8 cellular contexts compared by ENCODE assay signal in the genomic region with DNA sequence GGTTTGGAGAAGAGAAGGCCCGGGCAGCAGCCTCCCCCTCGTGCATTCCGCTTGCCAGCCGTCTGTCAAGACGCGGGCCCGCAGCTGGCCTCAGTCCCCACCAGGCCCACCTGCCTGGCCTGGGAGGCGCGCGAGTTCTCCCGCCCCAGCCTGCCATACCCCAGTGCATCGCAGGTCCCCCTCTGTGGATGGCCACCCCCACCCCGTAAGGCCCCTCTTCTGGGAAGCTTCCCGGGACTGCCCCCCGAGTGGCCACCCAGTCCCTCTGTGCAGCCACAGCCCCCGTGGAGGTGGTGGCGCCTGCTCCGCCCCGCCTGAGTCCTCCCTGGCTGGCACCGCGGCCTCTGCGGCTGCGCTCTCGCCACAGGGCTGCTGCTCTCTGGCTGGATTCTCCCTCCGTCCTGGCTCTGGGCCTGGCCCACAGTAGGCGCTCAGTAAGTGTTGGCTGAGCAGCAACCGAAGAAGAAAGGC.
A peak's percentile ranks its signal among the peaks of the same experiment; 100 is the strongest.
DNase-seq lines count a peak whose midpoint lies in the region; ATAC-seq and TF ChIP-seq lines count a peak whose summit lies in the region.

No MANE protein-coding gene starts in this region.

- intact Hi-C loops in stomach (cut with DNase I; ENCODE audit: low total_unique reads), result no loop called here

- H3K9me3 ChIP-seq in iPS-18c (ENCODE audit: control insufficient read depth, insufficient read depth, low read length), result peaks cover 2% of the 10 kb centered on the region
- no peaks in the 10 kb centered on the region for H3K9me3 ChIP-seq in stomach

- no peaks in the 10 kb centered on the region for H3K36me3 ChIP-seq in stomach

- H3K27me3 ChIP-seq in stomach, result peaks cover 0 to 39% (median 0%) of the 10 kb centered on the region in 3 donors

- peak overlapping the region; percentile 57 for H3K4me3 Mint-ChIP-seq in activated naive CD8-positive, alpha-beta T cell treated with anti-CD3 and anti-CD28 coated beads, Interleukin-2, amount 10 ng/mL, durations not matched to agents 7 days and 5 days

- ATAC-seq in activated naive CD8-positive, alpha-beta T cell treated with anti-CD3 and anti-CD28 coated beads, Interleukin-2, amount 10 ng/mL, durations not matched to agents 7 days and 5 days (ENCODE audit: low read depth), result no peak
- ATAC-seq in GM21381 (IDR thresholded peaks at IDR 0.05; ENCODE audit: unreplicated experiment), result no peak

- no peak for TF ChIP-seq CTCF in stomach (IDR thresholded peaks at IDR 0.05)

- H3K4me1 Mint-ChIP-seq in activated naive CD8-positive, alpha-beta T cell treated with anti-CD3 and anti-CD28 coated beads, Interleukin-2, amount 10 ng/mL, durations not matched to agents 7 days and 5 days, result no peaks in the 10 kb centered on the region

- H3K27ac Mint-ChIP-seq in activated naive CD8-positive, alpha-beta T cell treated with anti-CD3 and anti-CD28 coated beads, Interleukin-2, amount 10 ng/mL, durations not matched to agents 7 days and 5 days, result no peak overlapping the region

- H3K4me1 ChIP-seq in stomach, result peaks cover 8 to 39% (median 25%) of the 10 kb centered on the region in 4 donors

- peak overlapping the region; percentile 41 to 78 (median 72) for H3K27ac ChIP-seq in stomach

- TF ChIP-seq POLR2A in stomach (IDR thresholded peaks at IDR 0.05), result no peak

- peak; percentile 13 for DNase-seq in NCI-H510A treated with DMSO at 0.1 percent for 48 hours (lab: John Stamatoyannopoulos, UW)
- DNase-seq in NCI-H510A (lab: John Stamatoyannopoulos, UW), result no peak
- no peak for DNase-seq in activated naive CD8-positive, alpha-beta T cell treated with anti-CD3 and anti-CD28 coated beads, Interleukin-2, amount 10 ng/mL, durations not matched to agents 7 days and 5 days
- DNase-seq in stomach, result peak; percentile 61
- no peak for DNase-seq in activated effector memory CD4-positive, alpha-beta T cell treated with Interleukin-2 at 50 U/mL for 16 hours
- DNase-seq in NCI-H1436 treated with DMSO at 0.1 percent for 48 hours (lab: John Stamatoyannopoulos, UW), result no peak

- TF ChIP-seq EP300 in stomach (IDR thresholded peaks at IDR 0.05), result no peak

- no peaks in the 10 kb centered on the region for H3K9me3 Mint-ChIP-seq in activated naive CD8-positive, alpha-beta T cell treated with anti-CD3 and anti-CD28 coated beads, Interleukin-2, amount 10 ng/mL, durations not matched to agents 7 days and 5 days

- peaks cover 12% of the 10 kb centered on the region for H3K27me3 Mint-ChIP-seq in activated naive CD8-positive, alpha-beta T cell treated with anti-CD3 and anti-CD28 coated beads, Interleukin-2, amount 10 ng/mL, durations not matched to agents 7 days and 5 days

- H3K4me3 ChIP-seq in iPS-18c (ENCODE audit: insufficient read depth, low read depth, low read length), result peak overlapping the region; percentile 1; the same call in 1 of the 2 replicates
- peak overlapping the region; percentile 39 to 52 (median 40) for H3K4me3 ChIP-seq in stomach

- POLR2A ChIA-PET in activated naive CD8-positive, alpha-beta T cell treated with anti-CD3 and anti-CD28 coated beads, Interleukin-2, amount 10 ng/mL, durations not matched to agents 7 days and 5 days (lab: Charles Lee), result interaction anchor here (1.8 kb wide), 1 partner anchor 16 kb away, joined by 4 read pairs; no protein-coding TSS in a partner anchor

- 26 to 52% (median 46%) methylated on average over 19 to 27 of the region's 27 CpGs for WGBS in stomach, 5 donors

- no peaks in the 10 kb centered on the region for H3K36me3 Mint-ChIP-seq in activated naive CD8-positive, alpha-beta T cell treated with anti-CD3 and anti-CD28 coated beads, Interleukin-2, amount 10 ng/mL, durations not matched to agents 7 days and 5 days

Comparison
In these comparisons a context has a peak if more than half of its experiments do, and no peak if none do; other contexts are left out.
1. DNase-seq: peak in NCI-H510A treated with DMSO at 0.1 percent for 48 hours (single experiment) and stomach (single experiment); none in NCI-H510A (single experiment), activated naive CD8-positive, alpha-beta T cell treated with anti-CD3 and anti-CD28 coated beads, Interleukin-2, amount 10 ng/mL, durations not matched to agents 7 days and 5 days (single experiment), activated effector memory CD4-positive, alpha-beta T cell treated with Interleukin-2 at 50 U/mL for 16 hours (single experiment) and NCI-H1436 treated with DMSO at 0.1 percent for 48 hours (single experiment).